ENCODE assay signal across 8 cellular contexts in genomic region chr7:22563115-22563514, GRCh38.
DNase-seq lines count a peak whose midpoint lies in the region; ATAC-seq lines count a peak whose summit lies in the region.

No MANE protein-coding gene starts in this region.

- H3K36me3 Mint-ChIP-seq in activated CD4-positive, alpha-beta memory T cell treated with anti-CD3 and anti-CD28 coated beads, Interleukin-2, amount 10 ng/mL, durations not matched to agents 7 days and 5 days (ENCODE audit: low read depth): peaks cover 8% of the 10 kb centered on the region
- no peaks in the 10 kb centered on the region for H3K36me3 Mint-ChIP-seq in memory B cell

- POLR2A ChIA-PET in activated CD4-positive, alpha-beta memory T cell treated with anti-CD3 and anti-CD28 coated beads, Interleukin-2, amount 10 ng/mL, durations not matched to agents 7 days and 5 days (lab: Charles Lee): interaction anchor here (0.9 to 6.0 kb wide), 10 partner anchors 21 to 260 kb away, joined by 3 to 48 read pairs (median 5); partner anchors contain the start of gene IL6

- ATAC-seq in HG03108 (IDR thresholded peaks at IDR 0.05; ENCODE audit: unreplicated experiment): peak; percentile 44
- ATAC-seq in memory B cell (ENCODE audit: low read depth): no peak

- H3K27me3 Mint-ChIP-seq in activated CD4-positive, alpha-beta memory T cell treated with anti-CD3 and anti-CD28 coated beads, Interleukin-2, amount 10 ng/mL, durations not matched to agents 7 days and 5 days: peaks cover 32% of the 10 kb centered on the region
- H3K27me3 Mint-ChIP-seq in memory B cell: no peaks in the 10 kb centered on the region

- H3K27ac Mint-ChIP-seq in activated CD4-positive, alpha-beta memory T cell treated with anti-CD3 and anti-CD28 coated beads, Interleukin-2, amount 10 ng/mL, durations not matched to agents 7 days and 5 days: peak overlapping the region; percentile 64
- H3K27ac Mint-ChIP-seq in memory B cell: peak overlapping the region; percentile 0

- peaks cover 54% of the 10 kb centered on the region for H3K4me1 Mint-ChIP-seq in activated CD4-positive, alpha-beta memory T cell treated with anti-CD3 and anti-CD28 coated beads, Interleukin-2, amount 10 ng/mL, durations not matched to agents 7 days and 5 days
- peaks cover 39% of the 10 kb centered on the region for H3K4me1 Mint-ChIP-seq in memory B cell

- peaks cover 2% of the 10 kb centered on the region for H3K9me3 Mint-ChIP-seq in activated CD4-positive, alpha-beta memory T cell treated with anti-CD3 and anti-CD28 coated beads, Interleukin-2, amount 10 ng/mL, durations not matched to agents 7 days and 5 days
- H3K9me3 Mint-ChIP-seq in memory B cell: no peaks in the 10 kb centered on the region

- CTCF ChIA-PET in activated CD4-positive, alpha-beta memory T cell treated with anti-CD3 and anti-CD28 coated beads, Interleukin-2, amount 10 ng/mL, durations not matched to agents 7 days and 5 days (lab: Charles Lee): interaction anchor here (1.0 to 11.7 kb wide), 13 partner anchors 14 to 493 kb away, joined by 3 to 379 read pairs (median 4); partner anchors contain the start of gene IL6

- DNase-seq in DMS53 treated with DMSO at 0.1 percent for 48 hours (lab: John Stamatoyannopoulos, UW; ENCODE audit: unreplicated experiment) (peak; percentile 82), memory B cell (ENCODE audit: low spot score in 2 of 2) (peak in 1 of 2 donors; percentile 12), pons (ENCODE audit: low spot score) (no peak), NCI-H128 (lab: John Stamatoyannopoulos, UW; ENCODE audit: unreplicated experiment) (no peak), cerebellar cortex (ENCODE audit: low spot score) (no peak), hippocampal formation (lab: John Stamatoyannopoulos, UW) (no peak)
- peak; percentile 48 for DNase-seq in activated CD4-positive, alpha-beta memory T cell treated with anti-CD3 and anti-CD28 coated beads, Interleukin-2, amount 10 ng/mL, durations not matched to agents 7 days and 5 days

- H3K4me3 Mint-ChIP-seq in activated CD4-positive, alpha-beta memory T cell treated with anti-CD3 and anti-CD28 coated beads, Interleukin-2, amount 10 ng/mL, durations not matched to agents 7 days and 5 days: peak overlapping the region; percentile 63
- peak overlapping the region; percentile 39 for H3K4me3 Mint-ChIP-seq in memory B cell

Comparison
In these comparisons a context has a peak if more than half of its experiments do, and no peak if none do; other contexts are left out.
1. DNase-seq: peak in DMS53 treated with DMSO at 0.1 percent for 48 hours (single experiment) and activated CD4-positive, alpha-beta memory T cell treated with anti-CD3 and anti-CD28 coated beads, Interleukin-2, amount 10 ng/mL, durations not matched to agents 7 days and 5 days (single experiment); none in pons (single experiment), NCI-H128 (single experiment), cerebellar cortex (single experiment) and hippocampal formation (0 of 2).